Comparison of ENCODE assay signal across 1 cellular context in genomic region chr1:43472463-43473151, GRCh38.
A peak's percentile ranks its signal among the peaks of the same experiment; 100 is the strongest.
TF ChIP-seq lines count a peak whose summit lies in the region.
"Not testable (repeated sequence)": the region's sequence is repeated elsewhere in the genome, so short reads cannot be mapped to it uniquely, and the experiment has no call there.

No MANE protein-coding gene starts in this region.

TF ChIP-seq in K562, 482 proteins besides CTCF, POLR2A, EP300 and RAD21:
- TF ChIP-seq TRIM24 (IDR thresholded peaks at IDR 0.05), result peak in 1 of 2 experiments; percentile 57; a peak in 2 of 4 replicates
- TF ChIP-seq, protein P1, sequence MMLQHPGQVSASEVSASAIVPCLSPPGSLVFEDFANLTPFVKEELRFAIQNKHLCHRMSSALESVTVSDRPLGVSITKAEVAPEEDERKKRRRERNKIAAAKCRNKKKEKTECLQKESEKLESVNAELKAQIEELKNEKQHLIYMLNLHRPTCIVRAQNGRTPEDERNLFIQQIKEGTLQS (IDR thresholded peaks at IDR 0.05), result peak; percentile 92
- TF ChIP-seq, protein P1 (CRISPR knock-in tag; conservative IDR thresholded peaks at IDR 0.05), result not testable (repeated sequence)
- TF ChIP-seq ATF7 (IDR thresholded peaks at IDR 0.05), result peak; percentile 80
- peak; percentile 26; the same call in 1 of the 2 replicates for TF ChIP-seq RFX1 (IDR thresholded peaks at IDR 0.05)
- 0 out of 2 replicates have a peak, but pooled peaks have one; percentile 28 for TF ChIP-seq ARID1B (IDR thresholded peaks at IDR 0.05)
- TF ChIP-seq FOSL1 (tag; conservative IDR thresholded peaks at IDR 0.05), result peak; percentile 82
- TF ChIP-seq CEBPG (CRISPR knock-in tag; IDR thresholded peaks at IDR 0.05), result not testable (repeated sequence)
- peak in 1 of 2 experiments; percentile 42; a peak in 1 of 4 replicates for TF ChIP-seq CEBPG (tag; conservative IDR thresholded peaks at IDR 0.05 in 1 of 2, IDR thresholded peaks at IDR 0.05 in 1 of 2)
